Comparison of ENCODE assay signal across 32 cellular contexts in the genomic region with DNA sequence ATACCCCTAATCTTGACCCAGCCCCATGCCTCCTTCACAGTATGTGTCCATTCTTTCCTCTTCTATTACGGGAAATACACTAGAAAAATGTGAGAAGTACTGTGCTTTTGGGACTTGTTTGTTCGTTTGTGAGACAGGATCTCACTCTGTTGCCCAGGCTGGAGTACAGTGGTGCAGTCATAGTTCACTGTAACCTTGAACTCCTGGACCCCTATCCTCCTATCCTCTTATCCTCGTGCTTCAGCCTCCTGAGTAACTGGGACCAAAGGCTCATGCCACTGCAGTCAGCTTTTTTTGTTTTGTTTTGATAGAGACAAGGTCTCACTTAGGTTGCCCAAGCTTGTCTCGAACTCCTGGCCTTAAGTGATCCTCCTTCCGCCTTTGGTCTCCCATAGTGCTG. TPM values are rescaled to one million over a fixed set of nuclear protein-coding genes. Genes with fewer than 3 reads are reported as not detected.
"Had no signal": no experiment of that assay in that cellular context is flagged by ENCODE, and none has a peak within 500 bp of the region (broad histone marks: within the 10 kb centered on the region; RNA-seq: fewer than 3 reads in every experiment).

No MANE protein-coding gene starts in this region.

- H3K27me3 ChIP-seq: stomach, suprapubic skin, testis, thyroid gland, tibial artery, tibial nerve, transverse colon, upper lobe of left lung, upper lobe of right lung, uterus, vagina had no signal

- H3K27ac Mint-ChIP-seq: stimulated activated effector memory CD8-positive, alpha-beta T cell treated with anti-CD3 and anti-CD28 coated beads, Interleukin-12 subunit alpha, Interleukin-12 subunit beta, amount 100 ng/mL, for 72 hours; stimulated activated naive B cell treated with anti-CD40 and anti-IgM and Interleukin-4, amounts not matched to agents 10 μg/mL and 1 μg/mL and 100 μg/mL, for 72 hours; type B pancreatic cell had no signal

- H3K4me3 Mint-ChIP-seq: stimulated activated effector memory CD8-positive, alpha-beta T cell treated with anti-CD3 and anti-CD28 coated beads, Interleukin-12 subunit alpha, Interleukin-12 subunit beta, amount 100 ng/mL, for 72 hours; stimulated activated naive B cell treated with anti-CD40 and anti-IgM and Interleukin-4, amounts not matched to agents 10 μg/mL and 1 μg/mL and 100 μg/mL, for 72 hours; stimulated activated naive CD8-positive, alpha-beta T cell treated with anti-CD3 and anti-CD28 coated beads, Interleukin-15, amount 100 ng/mL, for 72 hours; stimulated activated naive CD8-positive, alpha-beta T cell treated with anti-CD3 and anti-CD28 coated beads, Interleukin-15, Interleukin-2, amounts not matched to agents 100 ng/mL and 50 ng/mL, for 24 hours; type B pancreatic cell had no signal

- H3K4me3 ChIP-seq: stomach, suprapubic skin, testis, thoracic aorta, thyroid gland, tibial artery, tibial nerve, transverse colon, upper lobe of left lung, upper lobe of right lung, uterus, vagina had no signal

- DNase-seq: stimulated activated CD4-positive, alpha-beta T cell treated with anti-CD3 and anti-CD28 coated beads, Interleukin-2, amount 100 ng/mL, for 48 hours; stimulated activated CD4-positive, alpha-beta T cell treated with anti-CD3 and anti-CD28 coated beads, Interleukin-4, amount 100 ng/mL, for 1 hour; stimulated activated CD4-positive, alpha-beta T cell treated with anti-CD3 and anti-CD28 coated beads, Interleukin-4, amount 100 ng/mL, for 24 hours; stimulated activated CD4-positive, alpha-beta T cell treated with anti-CD3 and anti-CD28 coated beads, Interleukin-4, amount 100 ng/mL, for 4 hours; stimulated activated CD8-positive, alpha-beta memory T cell treated with anti-CD3 and anti-CD28 coated beads, Interleukin-4, amount 100 ng/mL, for 48 hours; stimulated activated naive B cell treated with anti-CD40 and anti-IgM and Interleukin-4, amounts not matched to agents 10 μg/mL and 1 μg/mL and 100 μg/mL, for 72 hours; stimulated activated naive CD4-positive, alpha-beta T cell; stimulated activated naive CD4-positive, alpha-beta T cell treated with Interleukin-2 at 50 U/mL for 16 hours; stimulated activated naive CD8-positive, alpha-beta T cell treated with anti-CD3 and anti-CD28 coated beads, Interleukin-15, amount 100 ng/mL, for 72 hours; stimulated activated naive CD8-positive, alpha-beta T cell treated with anti-CD3 and anti-CD28 coated beads, Interleukin-15, Interleukin-2, amounts not matched to agents 100 U/mL and 50 U/mL, for 24 hours; stomach; substantia nigra; testis; thyroid gland; tibial artery; transverse colon; trophoblast cell; upper lobe of left lung; upper lobe of right lung; uterus had no signal

- H3K27ac ChIP-seq: stomach, suprapubic skin, testis, thoracic aorta, thyroid gland, tibial nerve, transverse colon, upper lobe of left lung, upper lobe of right lung, uterus, vagina had no signal

- H3K4me1 ChIP-seq: suprapubic skin, testis, thyroid gland, tibial nerve, transverse colon, uterus, vagina had no signal

- ATAC-seq: stimulated activated effector memory CD8-positive, alpha-beta T cell treated with anti-CD3 and anti-CD28 coated beads, Interleukin-12 subunit alpha, Interleukin-12 subunit beta, amount 100 ng/mL, for 72 hours; stimulated activated naive B cell treated with anti-CD40 and anti-IgM and Interleukin-4, amounts not matched to agents 10 μg/mL and 1 μg/mL and 100 μg/mL, for 72 hours; stimulated activated naive CD8-positive, alpha-beta T cell treated with anti-CD3 and anti-CD28 coated beads, Interleukin-15, amount 100 ng/mL, for 72 hours; stimulated activated naive CD8-positive, alpha-beta T cell treated with anti-CD3 and anti-CD28 coated beads, Interleukin-15, Interleukin-2, amounts not matched to agents 100 U/mL and 50 U/mL, for 24 hours; upper lobe of right lung had no signal

- FAIRE-seq: urothelium cell line had no signal

- H3K9me3 Mint-ChIP-seq: type B pancreatic cell had no signal

- H3K9me3 ChIP-seq: stomach, suprapubic skin, testis, thoracic aorta, thyroid gland, tibial artery, tibial nerve, transverse colon, upper lobe of left lung, upper lobe of right lung, uterus, vagina had no signal

- H3K36me3 ChIP-seq: thoracic aorta, thyroid gland, uterus, vagina had no signal

- H3K27me3 Mint-ChIP-seq: stimulated activated naive B cell treated with anti-CD40 and anti-IgM and Interleukin-4, amounts not matched to agents 10 μg/mL and 1 μg/mL and 100 μg/mL, for 72 hours; stimulated activated naive CD8-positive, alpha-beta T cell treated with anti-CD3 and anti-CD28 coated beads, Interleukin-15, amount 100 ng/mL, for 72 hours; stimulated activated naive CD8-positive, alpha-beta T cell treated with anti-CD3 and anti-CD28 coated beads, Interleukin-15, Interleukin-2, amounts not matched to agents 100 ng/mL and 50 ng/mL, for 24 hours; type B pancreatic cell had no signal

RNA-seq across cellular contexts. Expression of gene GAS2L2, which starts 51.5 kb away (rescaled TPM):
- total RNA-seq: thoracic aorta, thyroid gland, transverse colon, upper lobe of right lung, ureter, urinary bladder, vagina had no signal

RNA-seq across cellular contexts. Expression of gene C17orf50, which starts 59.2 kb away (rescaled TPM):
- total RNA-seq: stomach, subcutaneous adipose tissue, suprapubic skin, temporal lobe, thoracic aorta, tibial nerve, transverse colon, upper lobe of right lung, ureter, urinary bladder, uterus, vagina had no signal
- polyA plus RNA-seq: stomach, urinary bladder had no signal
